ENCODE assay signal across 2 cellular contexts in the genomic region with DNA sequence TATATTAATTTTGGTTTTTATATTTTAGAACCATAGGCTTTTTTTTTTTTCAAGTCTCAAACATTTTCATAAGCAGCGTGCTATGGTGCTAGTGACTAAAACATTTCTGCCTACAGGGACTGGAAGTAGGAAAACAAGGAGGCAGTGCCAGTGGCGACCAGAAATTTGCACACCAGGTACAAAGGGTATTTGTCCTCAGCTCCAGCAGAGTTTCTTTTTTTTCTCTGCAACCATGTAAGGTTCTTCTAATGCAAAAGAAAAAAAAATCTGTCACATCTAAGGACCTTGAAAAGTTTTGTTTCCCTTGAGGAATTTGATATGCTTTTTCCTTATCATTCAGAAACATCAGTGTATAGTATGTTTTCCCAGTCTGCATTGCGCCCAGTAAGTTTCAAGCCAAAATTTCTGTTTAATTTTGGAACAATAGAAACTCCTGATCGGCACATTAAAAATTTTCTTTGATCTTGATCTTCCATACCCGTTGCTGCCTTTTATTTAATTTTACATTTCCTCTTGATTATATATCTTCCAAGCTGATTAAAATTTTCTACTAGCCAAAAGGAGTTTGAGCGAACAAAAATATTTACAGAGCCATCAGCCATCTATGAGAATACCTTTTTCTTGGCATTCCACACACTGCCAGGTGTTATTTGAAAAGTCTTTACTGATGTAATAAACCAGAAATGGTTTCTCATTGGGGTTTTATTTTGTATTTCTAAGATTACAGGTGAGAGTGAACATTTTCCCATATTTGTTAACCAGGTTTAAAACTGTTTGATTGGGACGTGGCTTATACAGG.
TF ChIP-seq lines count a peak whose summit lies in the region.

No MANE protein-coding gene starts in this region.

TF ChIP-seq in SK-N-SH, 30 proteins besides CTCF, POLR2A, EP300 and RAD21:
- TF ChIP-seq, protein P1, sequence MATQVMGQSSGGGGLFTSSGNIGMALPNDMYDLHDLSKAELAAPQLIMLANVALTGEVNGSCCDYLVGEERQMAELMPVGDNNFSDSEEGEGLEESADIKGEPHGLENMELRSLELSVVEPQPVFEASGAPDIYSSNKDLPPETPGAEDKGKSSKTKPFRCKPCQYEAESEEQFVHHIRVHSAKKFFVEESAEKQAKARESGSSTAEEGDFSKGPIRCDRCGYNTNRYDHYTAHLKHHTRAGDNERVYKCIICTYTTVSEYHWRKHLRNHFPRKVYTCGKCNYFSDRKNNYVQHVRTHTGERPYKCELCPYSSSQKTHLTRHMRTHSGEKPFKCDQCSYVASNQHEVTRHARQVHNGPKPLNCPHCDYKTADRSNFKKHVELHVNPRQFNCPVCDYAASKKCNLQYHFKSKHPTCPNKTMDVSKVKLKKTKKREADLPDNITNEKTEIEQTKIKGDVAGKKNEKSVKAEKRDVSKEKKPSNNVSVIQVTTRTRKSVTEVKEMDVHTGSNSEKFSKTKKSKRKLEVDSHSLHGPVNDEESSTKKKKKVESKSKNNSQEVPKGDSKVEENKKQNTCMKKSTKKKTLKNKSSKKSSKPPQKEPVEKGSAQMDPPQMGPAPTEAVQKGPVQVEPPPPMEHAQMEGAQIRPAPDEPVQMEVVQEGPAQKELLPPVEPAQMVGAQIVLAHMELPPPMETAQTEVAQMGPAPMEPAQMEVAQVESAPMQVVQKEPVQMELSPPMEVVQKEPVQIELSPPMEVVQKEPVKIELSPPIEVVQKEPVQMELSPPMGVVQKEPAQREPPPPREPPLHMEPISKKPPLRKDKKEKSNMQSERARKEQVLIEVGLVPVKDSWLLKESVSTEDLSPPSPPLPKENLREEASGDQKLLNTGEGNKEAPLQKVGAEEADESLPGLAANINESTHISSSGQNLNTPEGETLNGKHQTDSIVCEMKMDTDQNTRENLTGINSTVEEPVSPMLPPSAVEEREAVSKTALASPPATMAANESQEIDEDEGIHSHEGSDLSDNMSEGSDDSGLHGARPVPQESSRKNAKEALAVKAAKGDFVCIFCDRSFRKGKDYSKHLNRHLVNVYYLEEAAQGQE (IDR thresholded peaks at IDR 0.05; ENCODE audit: low read depth, low read length) = no peak
- TF ChIP-seq JUND (IDR thresholded peaks at IDR 0.05) = no peak
- no peak for TF ChIP-seq EZH2phosphoT487 (IDR thresholded peaks at IDR 0.05; ENCODE audit: borderline replicate concordance, low read depth)
- no peak for TF ChIP-seq SMC3 (IDR thresholded peaks at IDR 0.05; ENCODE audit: low read depth, low read length)
- no peak for TF ChIP-seq GATA2 (CRISPR knock-in tag; IDR thresholded peaks at IDR 0.05)
- TF ChIP-seq YY1 (IDR thresholded peaks at IDR 0.05; ENCODE audit: low read depth) = no peak
- TF ChIP-seq RXRA (IDR thresholded peaks at IDR 0.05; ENCODE audit: borderline replicate concordance, low read depth) = no peak
- TF ChIP-seq FOSL2 (IDR thresholded peaks at IDR 0.05; ENCODE audit: borderline replicate concordance, low read depth) = no peak
- TF ChIP-seq, protein P2, sequence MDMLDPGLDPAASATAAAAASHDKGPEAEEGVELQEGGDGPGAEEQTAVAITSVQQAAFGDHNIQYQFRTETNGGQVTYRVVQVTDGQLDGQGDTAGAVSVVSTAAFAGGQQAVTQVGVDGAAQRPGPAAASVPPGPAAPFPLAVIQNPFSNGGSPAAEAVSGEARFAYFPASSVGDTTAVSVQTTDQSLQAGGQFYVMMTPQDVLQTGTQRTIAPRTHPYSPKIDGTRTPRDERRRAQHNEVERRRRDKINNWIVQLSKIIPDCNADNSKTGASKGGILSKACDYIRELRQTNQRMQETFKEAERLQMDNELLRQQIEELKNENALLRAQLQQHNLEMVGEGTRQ (IDR thresholded peaks at IDR 0.05; ENCODE audit: borderline replicate concordance, low read depth, low read length) = no peak
- no peak for TF ChIP-seq TCF12 (IDR thresholded peaks at IDR 0.05)
- TF ChIP-seq TEAD4 (IDR thresholded peaks at IDR 0.05; ENCODE audit: borderline replicate concordance, insufficient read depth) = no peak
- TF ChIP-seq POLR2AphosphoS5 (IDR thresholded peaks at IDR 0.05; ENCODE audit: low read depth, low read length) = no peak
- TF ChIP-seq MEF2A (IDR thresholded peaks at IDR 0.05; ENCODE audit: borderline replicate concordance, low read depth) = no peak
- TF ChIP-seq, protein P3, sequence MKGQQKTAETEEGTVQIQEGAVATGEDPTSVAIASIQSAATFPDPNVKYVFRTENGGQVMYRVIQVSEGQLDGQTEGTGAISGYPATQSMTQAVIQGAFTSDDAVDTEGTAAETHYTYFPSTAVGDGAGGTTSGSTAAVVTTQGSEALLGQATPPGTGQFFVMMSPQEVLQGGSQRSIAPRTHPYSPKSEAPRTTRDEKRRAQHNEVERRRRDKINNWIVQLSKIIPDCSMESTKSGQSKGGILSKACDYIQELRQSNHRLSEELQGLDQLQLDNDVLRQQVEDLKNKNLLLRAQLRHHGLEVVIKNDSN (IDR thresholded peaks at IDR 0.05; ENCODE audit: borderline replicate concordance, low read depth) = no peak
- no peak for TF ChIP-seq GABPA (IDR thresholded peaks at IDR 0.05; ENCODE audit: low read depth)
- TF ChIP-seq RCOR1 (IDR thresholded peaks at IDR 0.05; ENCODE audit: low read length) = no peak
- TF ChIP-seq FOXJ3 (CRISPR knock-in tag; IDR thresholded peaks at IDR 0.05) = no peak
- no peak for TF ChIP-seq SIN3A (IDR thresholded peaks at IDR 0.05; ENCODE audit: borderline replicate concordance, low read depth, low read length)
- TF ChIP-seq, protein P4, sequence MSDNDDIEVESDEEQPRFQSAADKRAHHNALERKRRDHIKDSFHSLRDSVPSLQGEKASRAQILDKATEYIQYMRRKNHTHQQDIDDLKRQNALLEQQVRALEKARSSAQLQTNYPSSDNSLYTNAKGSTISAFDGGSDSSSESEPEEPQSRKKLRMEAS (IDR thresholded peaks at IDR 0.05; ENCODE audit: low read depth) = no peak
- no peak for TF ChIP-seq ELF1 (IDR thresholded peaks at IDR 0.05)

TF ChIP-seq in SK-N-SH treated with all-trans-retinoic acid at 6 μM for 48 hours, 23 proteins besides CTCF, POLR2A, EP300 and RAD21 (continued from another document):
- TF ChIP-seq, protein P5, sequence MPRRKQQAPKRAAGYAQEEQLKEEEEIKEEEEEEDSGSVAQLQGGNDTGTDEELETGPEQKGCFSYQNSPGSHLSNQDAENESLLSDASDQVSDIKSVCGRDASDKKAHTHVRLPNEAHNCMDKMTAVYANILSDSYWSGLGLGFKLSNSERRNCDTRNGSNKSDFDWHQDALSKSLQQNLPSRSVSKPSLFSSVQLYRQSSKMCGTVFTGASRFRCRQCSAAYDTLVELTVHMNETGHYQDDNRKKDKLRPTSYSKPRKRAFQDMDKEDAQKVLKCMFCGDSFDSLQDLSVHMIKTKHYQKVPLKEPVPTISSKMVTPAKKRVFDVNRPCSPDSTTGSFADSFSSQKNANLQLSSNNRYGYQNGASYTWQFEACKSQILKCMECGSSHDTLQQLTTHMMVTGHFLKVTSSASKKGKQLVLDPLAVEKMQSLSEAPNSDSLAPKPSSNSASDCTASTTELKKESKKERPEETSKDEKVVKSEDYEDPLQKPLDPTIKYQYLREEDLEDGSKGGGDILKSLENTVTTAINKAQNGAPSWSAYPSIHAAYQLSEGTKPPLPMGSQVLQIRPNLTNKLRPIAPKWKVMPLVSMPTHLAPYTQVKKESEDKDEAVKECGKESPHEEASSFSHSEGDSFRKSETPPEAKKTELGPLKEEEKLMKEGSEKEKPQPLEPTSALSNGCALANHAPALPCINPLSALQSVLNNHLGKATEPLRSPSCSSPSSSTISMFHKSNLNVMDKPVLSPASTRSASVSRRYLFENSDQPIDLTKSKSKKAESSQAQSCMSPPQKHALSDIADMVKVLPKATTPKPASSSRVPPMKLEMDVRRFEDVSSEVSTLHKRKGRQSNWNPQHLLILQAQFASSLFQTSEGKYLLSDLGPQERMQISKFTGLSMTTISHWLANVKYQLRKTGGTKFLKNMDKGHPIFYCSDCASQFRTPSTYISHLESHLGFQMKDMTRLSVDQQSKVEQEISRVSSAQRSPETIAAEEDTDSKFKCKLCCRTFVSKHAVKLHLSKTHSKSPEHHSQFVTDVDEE (CRISPR knock-in tag; IDR thresholded peaks at IDR 0.05) = no peak
- no peak for TF ChIP-seq SNAI2 (CRISPR knock-in tag; IDR thresholded peaks at IDR 0.05)
TF ChIP-seq in SK-N-SH treated with all-trans-retinoic acid at 6 μM for 48 hours: peak in this region for 0.
